Comparison of ENCODE assay signal across 11 cellular contexts in genomic region chr20:43938932-43939761, GRCh38. TPM values are rescaled to one million over a fixed set of nuclear protein-coding genes. Genes with fewer than 3 reads are reported as not detected.
DNase-seq lines count a peak whose midpoint lies in the region; ATAC-seq and TF ChIP-seq lines count a peak whose summit lies in the region.
"Had no signal": no experiment of that assay in that cellular context is flagged by ENCODE, and none has a peak within 500 bp of the region (broad histone marks: within the 10 kb centered on the region; RNA-seq: fewer than 3 reads in every experiment).

No MANE protein-coding gene starts in this region.

- H4K20me1 ChIP-seq in smooth muscle cell (ENCODE audit: low read depth) = no peaks in the 10 kb centered on the region

- no peaks in the 10 kb centered on the region for H3K79me2 ChIP-seq in smooth muscle cell (ENCODE audit: low read depth)

- peak overlapping the region; percentile 20 for H3K27ac ChIP-seq in smooth muscle cell (ENCODE audit: low read depth)
- H3K27ac ChIP-seq: gastrocnemius medialis had no signal

- CTCF ChIA-PET in activated CD4-positive, alpha-beta memory T cell treated with anti-CD3 and anti-CD28 coated beads, Interleukin-2, amount 10 ng/mL, durations not matched to agents 7 days and 5 days (lab: Charles Lee) = no interaction called here

- H3K9me3 Mint-ChIP-seq in HFFc6 = no peaks in the 10 kb centered on the region
- no peaks in the 10 kb centered on the region for H3K9me3 Mint-ChIP-seq in activated CD4-positive, alpha-beta memory T cell treated with anti-CD3 and anti-CD28 coated beads, Interleukin-2, amount 10 ng/mL, durations not matched to agents 7 days and 5 days
- H3K9me3 Mint-ChIP-seq: T-helper 1 cell treated with Interleukin-12 subunit alpha and Interleukin-12 subunit beta and Interleukin-4 antibody, amounts not matched to agents 30 μg/mL and 1 μg/mL, for 36 hours had no signal

- no peaks in the 10 kb centered on the region for H3K9me3 ChIP-seq in smooth muscle cell (replicated peaks; ENCODE audit: low read depth)
- H3K9me3 ChIP-seq: gastrocnemius medialis had no signal

- in situ Hi-C loops in SK-MEL-5 (cut with HindIII; ENCODE audit: low pct_unique_long_range_greater_than_20kb, low sequenced_read_pairs) = no loop called here

- peaks cover 2% of the 10 kb centered on the region for H3K27me3 Mint-ChIP-seq in HFFc6 (ENCODE audit: insufficient read depth)
- H3K27me3 Mint-ChIP-seq in activated CD4-positive, alpha-beta memory T cell treated with anti-CD3 and anti-CD28 coated beads, Interleukin-2, amount 10 ng/mL, durations not matched to agents 7 days and 5 days = peaks cover 51% of the 10 kb centered on the region

- H2AFZ ChIP-seq in smooth muscle cell (ENCODE audit: low read depth) = no peak overlapping the region

- WGBS in smooth muscle cell (ENCODE audit: low lambda C conversion rate) = 51% methylated on average over 9 of the region's 9 CpGs

- H3K9ac ChIP-seq in smooth muscle cell (ENCODE audit: low read depth) = no peak overlapping the region

- no peak for ATAC-seq in HG02938 (IDR thresholded peaks at IDR 0.05; ENCODE audit: unreplicated experiment)
- no peak for ATAC-seq in HG03342 (IDR thresholded peaks at IDR 0.05; ENCODE audit: unreplicated experiment)
- ATAC-seq: gastrocnemius medialis had no signal

- H3K4me3 ChIP-seq in smooth muscle cell = no peak overlapping the region
- H3K4me3 ChIP-seq: gastrocnemius medialis had no signal

- DNase-seq in HFFc6 = peak; percentile 98
- DNase-seq in SK-MEL-5 (ENCODE audit: low read depth, low spot score) = peak; percentile 14
- DNase-seq in foreskin melanocyte = peak; percentile 66
- DNase-seq in smooth muscle cell (lab: John Stamatoyannopoulos, UW; ENCODE audit: unreplicated experiment) = no peak
- DNase-seq in cortex of kidney (lab: John Stamatoyannopoulos, UW) = no peak
- DNase-seq in activated CD4-positive, alpha-beta memory T cell treated with anti-CD3 and anti-CD28 coated beads, Interleukin-2, amount 10 ng/mL, durations not matched to agents 7 days and 5 days = no peak
- DNase-seq: stimulated activated CD4-positive, alpha-beta T cell treated with anti-CD3 and anti-CD28 coated beads, Interleukin-2, amount 100 ng/mL, for 48 hours had no signal

- H3K4me1 ChIP-seq in smooth muscle cell (ENCODE audit: low read depth) = no peaks in the 10 kb centered on the region
- H3K4me1 ChIP-seq: gastrocnemius medialis had no signal

- no peaks in the 10 kb centered on the region for H3F3A ChIP-seq in smooth muscle cell (ENCODE audit: low read depth)

- no peaks in the 10 kb centered on the region for H3K27me3 ChIP-seq in smooth muscle cell (ENCODE audit: low read depth)
- H3K27me3 ChIP-seq: gastrocnemius medialis had no signal

- peak overlapping the region; percentile 78 for H3K4me3 Mint-ChIP-seq in HFFc6
- no peak overlapping the region for H3K4me3 Mint-ChIP-seq in activated CD4-positive, alpha-beta memory T cell treated with anti-CD3 and anti-CD28 coated beads, Interleukin-2, amount 10 ng/mL, durations not matched to agents 7 days and 5 days

- POLR2A ChIA-PET in activated CD4-positive, alpha-beta memory T cell treated with anti-CD3 and anti-CD28 coated beads, Interleukin-2, amount 10 ng/mL, durations not matched to agents 7 days and 5 days (lab: Charles Lee) = interaction anchor here (1.2 to 5.1 kb wide), 4 partner anchors 11 to 188 kb away, joined by 4 to 26 read pairs (median 11); no protein-coding TSS in a partner anchor

- no peaks in the 10 kb centered on the region for H3K36me3 ChIP-seq in smooth muscle cell (ENCODE audit: low read depth)
- H3K36me3 ChIP-seq: gastrocnemius medialis had no signal

- H3K4me1 Mint-ChIP-seq in HFFc6 (ENCODE audit: low read depth) = peaks cover 84% of the 10 kb centered on the region
- peaks cover 50% of the 10 kb centered on the region for H3K4me1 Mint-ChIP-seq in activated CD4-positive, alpha-beta memory T cell treated with anti-CD3 and anti-CD28 coated beads, Interleukin-2, amount 10 ng/mL, durations not matched to agents 7 days and 5 days

- peaks cover 3% of the 10 kb centered on the region; the same call in 1 of the 2 replicates for H3K36me3 Mint-ChIP-seq in HFFc6 (ENCODE audit: low read depth)
- no peaks in the 10 kb centered on the region for H3K36me3 Mint-ChIP-seq in activated CD4-positive, alpha-beta memory T cell treated with anti-CD3 and anti-CD28 coated beads, Interleukin-2, amount 10 ng/mL, durations not matched to agents 7 days and 5 days (ENCODE audit: low read depth)

- peak overlapping the region; percentile 32 for H3K4me2 ChIP-seq in smooth muscle cell

- TF ChIP-seq CTCF in HFFc6 (IDR thresholded peaks at IDR 0.05) (no peak), smooth muscle cell (IDR thresholded peaks at IDR 0.05; ENCODE audit: borderline replicate concordance, insufficient read depth, poor library complexity, severe bottlenecking) (no peak)

- H3K27ac Mint-ChIP-seq in HFFc6 = peak overlapping the region; percentile 92
- H3K27ac Mint-ChIP-seq in activated CD4-positive, alpha-beta memory T cell treated with anti-CD3 and anti-CD28 coated beads, Interleukin-2, amount 10 ng/mL, durations not matched to agents 7 days and 5 days = no peak overlapping the region
- H3K27ac Mint-ChIP-seq: T-helper 1 cell treated with Interleukin-12 subunit alpha and Interleukin-12 subunit beta and Interleukin-4 antibody, amounts not matched to agents 30 μg/mL and 1 μg/mL, for 36 hours had no signal

RNA-seq across cellular contexts. Expression of gene TOX2, which starts 24.5 kb away (rescaled TPM):
- total RNA-seq in HFFc6 (2021; fragmentation: NEBNext Ultra II Directional; extraction: Animal tissue kit (Norgen Biotek cat#: 25700)) = 10 to 100 TPM; 46.1 to 68.2 (median 60.2) TPM
- 0.37 and 0.51 TPM in 2 replicates for total RNA-seq in SK-MEL-5 (2014; rRNA removed; shearing (Covaris generic))
- 3.9 and 4.7 TPM in 2 replicates for polyA plus RNA-seq in SK-MEL-5 (2015; cell fraction: cytosol; rRNA removed)
- 0.84 and 1.1 TPM in 2 replicates for polyA plus RNA-seq in SK-MEL-5 (2015; cell fraction: nucleus; rRNA removed)
- 0.49 and 1.1 TPM in 2 replicates for total RNA-seq in smooth muscle cell
- 3.8 and 4.3 TPM in 2 replicates for polyA plus RNA-seq in smooth muscle cell
- 1 to 10 TPM; 4.4 to 4.6 TPM for total RNA-seq in activated CD4-positive, alpha-beta memory T cell treated with anti-CD3 and anti-CD28 coated beads, Interleukin-2, amount 10 ng/mL, durations not matched to agents 7 days and 5 days

Comparison
In these comparisons a context has a peak if more than half of its experiments do, and no peak if none do; other contexts are left out.
1. DNase-seq: peak in HFFc6 (single experiment), SK-MEL-5 (single experiment) and foreskin melanocyte (single experiment); none in smooth muscle cell (single experiment), cortex of kidney (single experiment) and activated CD4-positive, alpha-beta memory T cell treated with anti-CD3 and anti-CD28 coated beads, Interleukin-2, amount 10 ng/mL, durations not matched to agents 7 days and 5 days (single experiment).
2. RNA of gene TOX2, which starts 24.5 kb away (total RNA-seq): 46.1 to 68.2 TPM in HFFc6; 4.4 to 4.6 TPM in activated CD4-positive, alpha-beta memory T cell treated with anti-CD3 and anti-CD28 coated beads, Interleukin-2, amount 10 ng/mL, durations not matched to agents 7 days and 5 days, 0.49 to 1.1 TPM in smooth muscle cell and 0.37 to 0.51 TPM in SK-MEL-5; every median in the first group is over 4 times any median in the second.